ENCODE assay signal across 22 cellular contexts in the genomic region with DNA sequence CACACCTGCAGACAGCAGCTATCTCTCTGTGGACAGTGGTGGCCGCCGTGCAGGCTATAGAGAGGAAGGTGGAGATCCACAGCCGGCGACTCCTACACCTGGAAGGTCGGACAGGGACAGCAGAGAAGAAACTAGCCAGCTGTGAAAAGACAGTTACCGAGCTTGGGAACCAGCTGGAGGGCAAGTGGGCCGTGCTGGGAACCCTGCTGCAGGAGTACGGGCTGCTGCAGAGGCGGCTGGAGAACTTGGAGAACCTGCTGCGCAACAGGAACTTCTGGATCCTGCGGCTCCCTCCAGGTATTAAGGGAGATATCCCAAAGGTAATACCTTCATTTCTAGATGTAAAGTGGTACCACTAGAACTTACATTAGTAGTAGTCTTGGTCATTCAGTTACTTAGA.
"Had no signal": no experiment of that assay in that cellular context is flagged by ENCODE, and none has a peak within 500 bp of the region (broad histone marks: within the 10 kb centered on the region; RNA-seq: fewer than 3 reads in every experiment).

No MANE protein-coding gene starts in this region.

- H3K9me3 ChIP-seq: ovary, right atrium auricular region, sigmoid colon, stomach, thoracic aorta, transverse colon had no signal

- H3K9me3 Mint-ChIP-seq: naive thymus-derived CD8-positive, alpha-beta T cell had no signal

- H3K36me3 ChIP-seq: ovary had no signal

- H3K27ac ChIP-seq: hepatocyte, ovary, right atrium auricular region, sigmoid colon, stomach, thoracic aorta, transverse colon had no signal

- DNase-seq: dermis blood vessel endothelial cell; endodermal cell; erythroblast; foreskin melanocyte; head of caudate nucleus; kidney glomerular epithelial cell; mammary epithelial cell; naive thymus-derived CD8-positive, alpha-beta T cell; nucleus accumbens; ovary; sigmoid colon; stimulated activated CD4-positive, alpha-beta T cell treated with anti-CD3 and anti-CD28 coated beads, Interleukin-2, amount 100 ng/mL, for 24 hours; stimulated activated CD4-positive, alpha-beta T cell treated with anti-CD3 and anti-CD28 coated beads, Interleukin-4, amount 100 ng/mL, for 4 hours; stimulated activated naive CD4-positive, alpha-beta T cell; stomach; substantia nigra; transverse colon had no signal

- H3K27ac Mint-ChIP-seq: endodermal cell had no signal

- H2AFZ ChIP-seq: hepatocyte had no signal

- H3K4me2 ChIP-seq: hepatocyte had no signal

- ATAC-seq: left lobe of liver; naive thymus-derived CD8-positive, alpha-beta T cell had no signal

- H3K27me3 ChIP-seq: hepatocyte, ovary, right atrium auricular region, sigmoid colon, stomach, transverse colon had no signal

- H3K4me3 ChIP-seq: hepatocyte, ovary, right atrium auricular region, sigmoid colon, skin epidermis, stomach, thoracic aorta, transverse colon had no signal
